Comparison of ENCODE assay signal across 20 cellular contexts in the genomic region with DNA sequence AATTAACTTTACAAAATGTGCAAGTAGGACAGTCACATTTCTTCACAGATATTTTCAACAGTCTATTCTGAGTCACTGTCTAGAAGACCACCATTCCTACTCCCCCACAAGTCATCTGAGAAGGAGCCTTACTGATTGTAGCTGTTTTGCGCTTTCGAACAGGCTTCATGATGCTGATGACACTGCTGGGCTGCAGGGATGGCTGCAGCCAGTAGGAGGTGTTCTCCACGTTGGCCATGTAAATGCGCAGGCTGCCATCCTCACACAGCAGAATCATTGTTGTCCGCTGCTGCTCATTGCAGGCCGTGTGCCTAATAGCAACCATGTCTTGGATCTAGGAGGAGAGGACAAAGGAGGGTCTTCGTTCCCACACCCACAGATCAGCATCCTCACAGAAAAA. TPM values are rescaled to one million over a fixed set of nuclear protein-coding genes. Genes with fewer than 3 reads are reported as not detected.
DNase-seq lines count a peak whose midpoint lies in the region; ATAC-seq and TF ChIP-seq lines count a peak whose summit lies in the region.
"Had no signal": no experiment of that assay in that cellular context is flagged by ENCODE, and none has a peak within 500 bp of the region (broad histone marks: within the 10 kb centered on the region; RNA-seq: fewer than 3 reads in every experiment).

No MANE protein-coding gene starts in this region.

- no peak overlapping the region for H2BK5ac ChIP-seq in mesendoderm (ENCODE audit: low read length)

- POLR2A ChIA-PET in activated CD8-positive, alpha-beta T cell treated with anti-CD3 and anti-CD28 coated beads, Interleukin-2, amount 10 ng/mL, durations not matched to agents 7 days and 5 days (lab: Charles Lee) = no interaction called here

- H2BK120ac ChIP-seq in mesendoderm (ENCODE audit: low read depth, low read length) = no peak overlapping the region

- H2AFZ ChIP-seq in smooth muscle cell (ENCODE audit: low read depth) = no peak overlapping the region

- H4K20me1 ChIP-seq in smooth muscle cell (ENCODE audit: low read depth) = no peaks in the 10 kb centered on the region

- no peak for ATAC-seq in activated CD8-positive, alpha-beta T cell treated with anti-CD3 and anti-CD28 coated beads, Interleukin-2, amount 10 ng/mL, durations not matched to agents 7 days and 5 days
- no peak for ATAC-seq in GM21717 (IDR thresholded peaks at IDR 0.05; ENCODE audit: unreplicated experiment)
- ATAC-seq: heart left ventricle; naive thymus-derived CD4-positive, alpha-beta T cell had no signal

- H3K27me3 Mint-ChIP-seq in HFFc6 (ENCODE audit: insufficient read depth) = peaks cover 9% of the 10 kb centered on the region
- H3K27me3 Mint-ChIP-seq in activated CD8-positive, alpha-beta T cell treated with anti-CD3 and anti-CD28 coated beads, Interleukin-2, amount 10 ng/mL, durations not matched to agents 7 days and 5 days (ENCODE audit: low read depth) = no peaks in the 10 kb centered on the region
- H3K27me3 Mint-ChIP-seq: activated naive CD4-positive, alpha-beta T cell treated with anti-CD3 and anti-CD28 coated beads, Interleukin-2, amount 50 U/mL, for 24 hours; naive thymus-derived CD4-positive, alpha-beta T cell had no signal

- H3K18ac ChIP-seq in mesendoderm (ENCODE audit: low read length) = no peak overlapping the region

- no peak overlapping the region for H2AK5ac ChIP-seq in mesendoderm (ENCODE audit: low read length)

- no peak overlapping the region for H2BK15ac ChIP-seq in mesendoderm (replicated peaks; ENCODE audit: low read depth)

- H3F3A ChIP-seq in smooth muscle cell (ENCODE audit: low read depth) = no peaks in the 10 kb centered on the region

- CTCF ChIA-PET in activated CD8-positive, alpha-beta T cell treated with anti-CD3 and anti-CD28 coated beads, Interleukin-2, amount 10 ng/mL, durations not matched to agents 7 days and 5 days (lab: Charles Lee) = no interaction called here

- DNase-seq in D341Med (ENCODE audit: low spot score) (peak; percentile 33), HFFc6 (no peak), cardiac fibroblast (ENCODE audit: low read depth in 2 of 2) (no peak), mesendoderm (peak; percentile 10), NCI-H82 (lab: John Stamatoyannopoulos, UW) (no peak), smooth muscle cell (lab: John Stamatoyannopoulos, UW; ENCODE audit: unreplicated experiment) (no peak)
- DNase-seq in activated CD8-positive, alpha-beta T cell treated with anti-CD3 and anti-CD28 coated beads, Interleukin-2, amount 10 ng/mL, durations not matched to agents 7 days and 5 days = no peak
- DNase-seq: activated CD4-positive, alpha-beta T cell treated with anti-CD3 and anti-CD28 coated beads, Interleukin-2, amount 50 U/mL, for 1 hour; C1 segment of cervical spinal cord; heart left ventricle; MV-4-11; naive thymus-derived CD4-positive, alpha-beta T cell; NCI-H1694 treated with DMSO at 0.1 percent for 48 hours; NCI-H2171 treated with DMSO at 0.1 percent for 48 hours; NCI-H748 treated with DMSO at 0.1 percent for 48 hours; occipital lobe; trophoblast cell had no signal

- TF ChIP-seq CTCF in HFFc6 (IDR thresholded peaks at IDR 0.05) (peak; percentile 20; the same call in 1 of the 2 replicates), cardiac fibroblast (IDR thresholded peaks at IDR 0.05; ENCODE audit: low read depth, low read length) (peak; percentile 6), smooth muscle cell (IDR thresholded peaks at IDR 0.05; ENCODE audit: borderline replicate concordance, insufficient read depth, poor library complexity, severe bottlenecking) (no peak)

- H3K27ac Mint-ChIP-seq in HFFc6 = no peak overlapping the region
- H3K27ac Mint-ChIP-seq in activated CD8-positive, alpha-beta T cell treated with anti-CD3 and anti-CD28 coated beads, Interleukin-2, amount 10 ng/mL, durations not matched to agents 7 days and 5 days = no peak overlapping the region
- H3K27ac Mint-ChIP-seq: activated naive CD4-positive, alpha-beta T cell treated with anti-CD3 and anti-CD28 coated beads, Interleukin-2, amount 50 U/mL, for 24 hours had no signal

- H4K5ac ChIP-seq in mesendoderm (ENCODE audit: low read length) = no peak overlapping the region

- H3K9me3 Mint-ChIP-seq in HFFc6 = no peaks in the 10 kb centered on the region
- H3K9me3 Mint-ChIP-seq in activated CD8-positive, alpha-beta T cell treated with anti-CD3 and anti-CD28 coated beads, Interleukin-2, amount 10 ng/mL, durations not matched to agents 7 days and 5 days (ENCODE audit: insufficient read depth) = no peaks in the 10 kb centered on the region
- H3K9me3 Mint-ChIP-seq: activated naive CD4-positive, alpha-beta T cell treated with anti-CD3 and anti-CD28 coated beads, Interleukin-2, amount 50 U/mL, for 24 hours; naive thymus-derived CD4-positive, alpha-beta T cell had no signal

- H4K8ac ChIP-seq in mesendoderm (ENCODE audit: low read depth, low read length) = no peak overlapping the region

- H3K36me3 Mint-ChIP-seq in HFFc6 (ENCODE audit: low read depth) = peaks cover 84% of the 10 kb centered on the region
- peaks cover 96% of the 10 kb centered on the region for H3K36me3 Mint-ChIP-seq in activated CD8-positive, alpha-beta T cell treated with anti-CD3 and anti-CD28 coated beads, Interleukin-2, amount 10 ng/mL, durations not matched to agents 7 days and 5 days (ENCODE audit: low read depth)

- H3K9ac ChIP-seq in mesendoderm (ENCODE audit: low read length) (no peak overlapping the region), smooth muscle cell (ENCODE audit: low read depth) (no peak overlapping the region)
- H3K9ac ChIP-seq: KMS-11 had no signal

- H3K23ac ChIP-seq in mesendoderm (ENCODE audit: low read length) = no peak overlapping the region

- no peak overlapping the region for H3K4me3 ChIP-seq in cardiac fibroblast (replicated peaks in 1 of 2; ENCODE audit: low read depth in 2 of 2, low read length in 2 of 2)
- no peak overlapping the region for H3K4me3 ChIP-seq in mesendoderm (ENCODE audit: low read length)
- H3K4me3 ChIP-seq in smooth muscle cell = no peak overlapping the region
- H3K4me3 ChIP-seq: heart left ventricle had no signal

- H3K79me2 ChIP-seq in mesendoderm (ENCODE audit: control insufficient read depth, insufficient read depth, low read length) (no peaks in the 10 kb centered on the region), smooth muscle cell (ENCODE audit: low read depth) (no peaks in the 10 kb centered on the region)

- no peak overlapping the region for H3K27ac ChIP-seq in mesendoderm (ENCODE audit: low read depth, low read length)
- H3K27ac ChIP-seq in smooth muscle cell (ENCODE audit: low read depth) = no peak overlapping the region
- H3K27ac ChIP-seq: heart left ventricle, KMS-11 had no signal

- H3K4me2 ChIP-seq in mesendoderm (ENCODE audit: low read length) = no peak overlapping the region
- H3K4me2 ChIP-seq in smooth muscle cell = no peak overlapping the region
- H3K4me2 ChIP-seq: KMS-11 had no signal

- peaks cover 45% of the 10 kb centered on the region for H3K36me3 ChIP-seq in mesendoderm (ENCODE audit: control insufficient read depth, insufficient read depth, low read length)
- peaks cover 70% of the 10 kb centered on the region for H3K36me3 ChIP-seq in smooth muscle cell (ENCODE audit: low read depth)

- H3K56ac ChIP-seq in mesendoderm (ENCODE audit: low read length) = no peak overlapping the region

- H3K79me1 ChIP-seq in mesendoderm (ENCODE audit: low read length) = no peaks in the 10 kb centered on the region

- peaks cover 6% of the 10 kb centered on the region; the same call in 1 of the 2 replicates for H3K4me1 Mint-ChIP-seq in HFFc6 (ENCODE audit: low read depth)
- peaks cover 13% of the 10 kb centered on the region for H3K4me1 Mint-ChIP-seq in activated CD8-positive, alpha-beta T cell treated with anti-CD3 and anti-CD28 coated beads, Interleukin-2, amount 10 ng/mL, durations not matched to agents 7 days and 5 days (ENCODE audit: low read depth)
- H3K4me1 Mint-ChIP-seq: activated naive CD4-positive, alpha-beta T cell treated with anti-CD3 and anti-CD28 coated beads, Interleukin-2, amount 50 U/mL, for 24 hours had no signal

- H3K9me3 ChIP-seq in smooth muscle cell (replicated peaks; ENCODE audit: low read depth) = no peaks in the 10 kb centered on the region
- H3K9me3 ChIP-seq: heart left ventricle had no signal

- H3K4me3 Mint-ChIP-seq in HFFc6 = no peak overlapping the region
- no peak overlapping the region for H3K4me3 Mint-ChIP-seq in activated CD8-positive, alpha-beta T cell treated with anti-CD3 and anti-CD28 coated beads, Interleukin-2, amount 10 ng/mL, durations not matched to agents 7 days and 5 days
- H3K4me3 Mint-ChIP-seq: activated naive CD4-positive, alpha-beta T cell treated with anti-CD3 and anti-CD28 coated beads, Interleukin-2, amount 50 U/mL, for 24 hours; naive thymus-derived CD4-positive, alpha-beta T cell had no signal

- no peak overlapping the region for H3K4ac ChIP-seq in mesendoderm (ENCODE audit: low read depth, low read length)

- WGBS in mesendoderm (ENCODE audit: extremely low coverage, insufficient coverage, low lambda C conversion rate) = no CpG with 5 or more reads among the region's 7 CpGs
- 92% methylated on average over 7 of the region's 7 CpGs for WGBS in smooth muscle cell (ENCODE audit: low lambda C conversion rate)

- H3K4me1 ChIP-seq in mesendoderm (ENCODE audit: control insufficient read depth, low read depth, low read length) (no peaks in the 10 kb centered on the region), smooth muscle cell (ENCODE audit: low read depth) (no peaks in the 10 kb centered on the region)

- H3K27me3 ChIP-seq in mesendoderm (ENCODE audit: insufficient read depth, low read length, poor library complexity) = no peaks in the 10 kb centered on the region
- no peaks in the 10 kb centered on the region for H3K27me3 ChIP-seq in smooth muscle cell (ENCODE audit: low read depth)
- H3K27me3 ChIP-seq: heart left ventricle had no signal

RNA-seq across cellular contexts. Expression of a gene that starts 56.9 kb away (rescaled TPM):
- total RNA-seq in HFFc6 (2021; fragmentation: NEBNext Ultra II Directional; extraction: Animal tissue kit (Norgen Biotek cat#: 25700)) = 100 to 1,000 TPM in 1 of 6 experiments, 10 to 100 TPM in 5; 74.2 to 116 (median 88.6) TPM
- polyA plus RNA-seq in mesendoderm (2013, experiment 1 of 2) = 30.5 TPM
- polyA plus RNA-seq in mesendoderm (2013, experiment 2 of 2) = 27.3 TPM
- total RNA-seq in activated CD8-positive, alpha-beta T cell treated with anti-CD3 and anti-CD28 coated beads, Interleukin-2, amount 10 ng/mL, durations not matched to agents 7 days and 5 days = 100 to 1,000 TPM; 117 to 125 TPM
- 98.9 and 142 TPM in 2 replicates for total RNA-seq in smooth muscle cell
- polyA plus RNA-seq in smooth muscle cell = 62.7 and 110 TPM in 2 replicates

Comparison
In these comparisons a context has a peak if more than half of its experiments do, and no peak if none do; other contexts are left out.
1. DNase-seq: peak in D341Med (single experiment) and mesendoderm (single experiment); none in HFFc6 (single experiment), cardiac fibroblast (0 of 2), NCI-H82 (single experiment), activated CD8-positive, alpha-beta T cell treated with anti-CD3 and anti-CD28 coated beads, Interleukin-2, amount 10 ng/mL, durations not matched to agents 7 days and 5 days (single experiment) and smooth muscle cell (single experiment).